21 cellular contexts compared by ENCODE assay signal in the genomic region with DNA sequence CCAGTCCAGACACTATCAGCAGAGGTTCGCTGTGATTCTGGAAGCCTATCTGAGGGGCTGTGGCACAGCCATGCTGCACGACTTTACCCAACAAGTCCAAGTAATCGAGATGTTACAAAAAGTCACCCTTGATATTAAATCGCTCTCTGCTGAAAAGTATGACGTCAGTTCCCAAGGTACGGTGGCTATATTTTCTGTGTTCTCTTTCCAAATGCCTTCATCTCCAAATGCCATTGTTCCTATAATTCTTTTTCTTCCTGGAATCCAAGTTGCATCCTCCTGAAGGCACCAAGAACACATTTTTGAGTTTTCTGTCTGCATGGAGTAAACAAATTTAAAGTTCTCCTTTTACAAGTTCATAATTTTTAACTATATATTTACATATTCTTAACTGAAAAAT. TPM values are rescaled to one million over a fixed set of nuclear protein-coding genes. Genes with fewer than 3 reads are reported as not detected.
A peak's percentile ranks its signal among the peaks of the same experiment; 100 is the strongest.
DNase-seq lines count a peak whose midpoint lies in the region; ATAC-seq and TF ChIP-seq lines count a peak whose summit lies in the region.
"Had no signal": no experiment of that assay in that cellular context is flagged by ENCODE, and none has a peak within 500 bp of the region (broad histone marks: within the 10 kb centered on the region; RNA-seq: fewer than 3 reads in every experiment).

No MANE protein-coding gene starts in this region.

- H3K9me2 ChIP-seq in GM23338 (ENCODE audit: insufficient read depth) = no peaks in the 10 kb centered on the region
- H3K9me2 ChIP-seq: SK-N-SH had no signal

- H2AFZ ChIP-seq in GM23338 = peak overlapping the region; percentile 56; the same call in 1 of the 2 replicates
- H2AFZ ChIP-seq: GM23248 had no signal

- H3K4me1 ChIP-seq in GM23338 (ENCODE audit: insufficient read depth) = no peaks in the 10 kb centered on the region
- H3K4me1 ChIP-seq in naive thymus-derived CD4-positive, alpha-beta T cell (ENCODE audit: control insufficient read depth in 2 of 2, insufficient read depth in 2 of 2, low read length in 2 of 2) = peaks cover 35 to 48% of the 10 kb centered on the region in 2 donors
- H3K4me1 ChIP-seq: body of pancreas, gastroesophageal sphincter had no signal

- intact Hi-C loops in CD4-positive, alpha-beta T cell (cut with DNase I, micrococcal nuclease) = loop anchor here in 1 of 2 experiments (10.0 kb wide), 1 partner anchor 872 kb away; a partner anchor contains a TSS
- intact Hi-C loops in naive thymus-derived CD4-positive, alpha-beta T cell (cut with micrococcal nuclease) = no loop called here

- TF ChIP-seq CTCF in CD4-positive, alpha-beta T cell (IDR thresholded peaks at IDR 0.05) = no peak
- TF ChIP-seq CTCF in GM23338 (conservative IDR thresholded peaks at IDR 0.05; ENCODE audit: low read depth in 2 of 2) (no peak), GM20000 (IDR thresholded peaks at IDR 0.05; ENCODE audit: extremely low read depth, missing control alignments) (no peak)

- H3K4me3 Mint-ChIP-seq in CD4-positive, alpha-beta T cell = peak overlapping the region; percentile 28
- no peak overlapping the region for H3K4me3 Mint-ChIP-seq in GM23338
- peak overlapping the region; percentile 65 for H3K4me3 Mint-ChIP-seq in activated T-helper 17 cell treated with anti-CD3 and anti-CD28 coated beads, Interleukin-2, amount 50 U/mL, for 72 hours
- peak overlapping the region in 8 of 10 donors; percentile 39 to 98 (median 55) for H3K4me3 Mint-ChIP-seq in naive thymus-derived CD4-positive, alpha-beta T cell
- H3K4me3 Mint-ChIP-seq: type B pancreatic cell had no signal

- no peaks in the 10 kb centered on the region for H3K27me3 ChIP-seq in CD4-positive, alpha-beta T cell (ENCODE audit: control insufficient read depth, insufficient read depth, low read length)
- H3K27me3 ChIP-seq in GM23338 (ENCODE audit: insufficient read depth) = no peaks in the 10 kb centered on the region
- H3K27me3 ChIP-seq in naive thymus-derived CD4-positive, alpha-beta T cell (ENCODE audit: control insufficient read depth in 2 of 2, insufficient read depth in 2 of 2, low read length in 2 of 2) = no peaks in the 10 kb centered on the region
- H3K27me3 ChIP-seq: body of pancreas, esophagus muscularis mucosa, gastroesophageal sphincter had no signal

- H3K4me3 ChIP-seq in GM23338 = no peak overlapping the region
- H3K4me3 ChIP-seq in naive thymus-derived CD4-positive, alpha-beta T cell (ENCODE audit: low read length) = no peak overlapping the region
- H3K4me3 ChIP-seq: body of pancreas, esophagus muscularis mucosa, gastroesophageal sphincter, GM23248, lower lobe of right lung had no signal

- CTCF ChIA-PET in CD4-positive, alpha-beta T cell (lab: Charles Lee) = no interaction called here
- CTCF ChIA-PET in naive thymus-derived CD4-positive, alpha-beta T cell (lab: Charles Lee) = no interaction called here

- H3K79me2 ChIP-seq in GM23338 (replicated peaks; ENCODE audit: insufficient read depth) = no peaks in the 10 kb centered on the region

- POLR2A ChIA-PET in CD4-positive, alpha-beta T cell (lab: Charles Lee) = no interaction called here
- POLR2A ChIA-PET in naive thymus-derived CD4-positive, alpha-beta T cell (lab: Charles Lee) = no interaction called here

- H3K36me3 ChIP-seq in GM23338 (ENCODE audit: insufficient read depth) = no peaks in the 10 kb centered on the region
- peaks cover 4 to 53% (median 22%) of the 10 kb centered on the region in 3 experiments for H3K36me3 ChIP-seq in naive thymus-derived CD4-positive, alpha-beta T cell (ENCODE audit: control insufficient read depth in 2 of 3, insufficient read depth in 3 of 3, low read length in 3 of 3)
- H3K36me3 ChIP-seq: gastroesophageal sphincter had no signal

- H3K4me2 ChIP-seq in GM23338 = no peak overlapping the region
- H3K4me2 ChIP-seq: SK-N-SH had no signal

- no peak for ATAC-seq in CD4-positive, alpha-beta T cell (ENCODE audit: poor library complexity)
- ATAC-seq in GM23338 (no peak), HG03565 (IDR thresholded peaks at IDR 0.05; ENCODE audit: unreplicated experiment) (no peak)
- no peak for ATAC-seq in activated T-helper 17 cell treated with anti-CD3 and anti-CD28 coated beads, Interleukin-2, amount 50 U/mL, for 72 hours (replicated peaks)
- no peak for ATAC-seq in naive thymus-derived CD4-positive, alpha-beta T cell
- ATAC-seq: body of pancreas, gastroesophageal sphincter had no signal

- H3K27ac ChIP-seq in CD4-positive, alpha-beta T cell (ENCODE audit: low read depth, low read length) = no peak overlapping the region
- H3K27ac ChIP-seq in GM23338 (ENCODE audit: low read depth) = no peak overlapping the region
- H3K27ac ChIP-seq in naive thymus-derived CD4-positive, alpha-beta T cell (ENCODE audit: low read depth, low read length) = no peak overlapping the region
- H3K27ac ChIP-seq: body of pancreas, esophagus muscularis mucosa, gastroesophageal sphincter, GM23248, lower lobe of right lung had no signal

- H3K4me1 Mint-ChIP-seq in CD4-positive, alpha-beta T cell (ENCODE audit: low read depth) = peaks cover 77% of the 10 kb centered on the region
- H3K4me1 Mint-ChIP-seq in GM23338 = no peaks in the 10 kb centered on the region
- H3K4me1 Mint-ChIP-seq in activated T-helper 17 cell treated with anti-CD3 and anti-CD28 coated beads, Interleukin-2, amount 50 U/mL, for 72 hours = peaks cover 36% of the 10 kb centered on the region
- peaks cover 48 to 86% (median 76%) of the 10 kb centered on the region in 7 donors for H3K4me1 Mint-ChIP-seq in naive thymus-derived CD4-positive, alpha-beta T cell

- peak overlapping the region; percentile 63 for H3K27ac Mint-ChIP-seq in CD4-positive, alpha-beta T cell
- no peak overlapping the region for H3K27ac Mint-ChIP-seq in GM23338
- H3K27ac Mint-ChIP-seq in activated T-helper 17 cell treated with anti-CD3 and anti-CD28 coated beads, Interleukin-2, amount 50 U/mL, for 72 hours = peak overlapping the region; percentile 85
- peak overlapping the region in 4 of 9 donors; percentile 8 to 67 (median 62) for H3K27ac Mint-ChIP-seq in naive thymus-derived CD4-positive, alpha-beta T cell
- H3K27ac Mint-ChIP-seq: type B pancreatic cell had no signal

- H4K20me1 ChIP-seq in GM23338 (replicated peaks; ENCODE audit: insufficient read depth) = no peaks in the 10 kb centered on the region

- no peaks in the 10 kb centered on the region for H3K27me3 Mint-ChIP-seq in CD4-positive, alpha-beta T cell
- peaks cover 3% of the 10 kb centered on the region for H3K27me3 Mint-ChIP-seq in GM23338 (ENCODE audit: insufficient read depth, low read depth, poor library complexity)
- H3K27me3 Mint-ChIP-seq in activated T-helper 17 cell treated with anti-CD3 and anti-CD28 coated beads, Interleukin-2, amount 50 U/mL, for 72 hours = no peaks in the 10 kb centered on the region
- no peaks in the 10 kb centered on the region for H3K27me3 Mint-ChIP-seq in naive thymus-derived CD4-positive, alpha-beta T cell
- H3K27me3 Mint-ChIP-seq: activated CD4-positive, alpha-beta memory T cell treated with anti-CD3 and anti-CD28 coated beads for 36 hours had no signal

- H3K9me3 Mint-ChIP-seq in CD4-positive, alpha-beta T cell = no peaks in the 10 kb centered on the region
- peaks cover 7% of the 10 kb centered on the region; the same call in 2 of the 3 replicates for H3K9me3 Mint-ChIP-seq in GM23338
- no peaks in the 10 kb centered on the region for H3K9me3 Mint-ChIP-seq in activated T-helper 17 cell treated with anti-CD3 and anti-CD28 coated beads, Interleukin-2, amount 50 U/mL, for 72 hours
- H3K9me3 Mint-ChIP-seq in naive thymus-derived CD4-positive, alpha-beta T cell = peaks cover 0 to 4% (median 0%) of the 10 kb centered on the region in 11 donors

- DNase-seq in CD4-positive, alpha-beta T cell = no peak
- DNase-seq in GM23338 (ENCODE audit: low spot score) (no peak), NCI-H1417 treated with DMSO at 0.1 percent for 48 hours (lab: John Stamatoyannopoulos, UW) (no peak), NCI-H1092 (lab: John Stamatoyannopoulos, UW) (no peak), GM20000 (ENCODE audit: low spot score) (no peak)
- no peak for DNase-seq in naive thymus-derived CD4-positive, alpha-beta T cell
- DNase-seq: activated CD4-positive, alpha-beta memory T cell treated with anti-CD3 and anti-CD28 coated beads for 36 hours; body of pancreas; effector memory CD4-positive, alpha-beta T cell; GM23248; lower lobe of right lung; NCI-H2171; nucleus accumbens; SK-N-SH; stimulated activated CD4-positive, alpha-beta T cell treated with anti-CD3 and anti-CD28 coated beads, Interleukin-4, amount 100 ng/mL, for 1 hour had no signal

- H3K36me3 Mint-ChIP-seq in CD4-positive, alpha-beta T cell (ENCODE audit: low read depth) = peaks cover 98% of the 10 kb centered on the region
- peaks cover 4% of the 10 kb centered on the region; the same call in 1 of the 3 replicates for H3K36me3 Mint-ChIP-seq in GM23338 (ENCODE audit: low read depth)
- H3K36me3 Mint-ChIP-seq in activated T-helper 17 cell treated with anti-CD3 and anti-CD28 coated beads, Interleukin-2, amount 50 U/mL, for 72 hours (ENCODE audit: low read depth) = peaks cover 94% of the 10 kb centered on the region
- peaks cover 28 to 82% (median 67%) of the 10 kb centered on the region in 5 donors for H3K36me3 Mint-ChIP-seq in naive thymus-derived CD4-positive, alpha-beta T cell

- H3K9me3 ChIP-seq in CD4-positive, alpha-beta T cell (ENCODE audit: control insufficient read depth, low read length) = no peaks in the 10 kb centered on the region
- H3K9me3 ChIP-seq in naive thymus-derived CD4-positive, alpha-beta T cell (ENCODE audit: control insufficient read depth in 2 of 3, low read length in 3 of 3) = no peaks in the 10 kb centered on the region
- H3K9me3 ChIP-seq: body of pancreas, esophagus muscularis mucosa, lower lobe of right lung, SK-N-SH had no signal

- H3F3A ChIP-seq in GM23338 (replicated peaks; ENCODE audit: low read depth) = no peaks in the 10 kb centered on the region

RNA-seq across cellular contexts. Expression of a gene that starts 7.7 kb away (rescaled TPM):
- 10 to 100 TPM; 20.8 to 21.2 TPM for total RNA-seq in CD4-positive, alpha-beta T cell
- not detected in 2 replicates for total RNA-seq in GM23338 (2014; rRNA removed; shearing (Covaris generic))
- polyA plus RNA-seq in GM23338 (2016; fragmentation: Nextera tagmentation; extraction: Ambion mirVana) = not detected in 2 replicates
- 10 to 100 TPM; 21.6 to 25.7 TPM for total RNA-seq in activated T-helper 17 cell treated with anti-CD3 and anti-CD28 coated beads, Interleukin-2, amount 50 U/mL, for 72 hours
- total RNA-seq in naive thymus-derived CD4-positive, alpha-beta T cell = 10 to 100 TPM; 25.1 to 54.9 (median 30.6) TPM
- polyA plus RNA-seq in naive thymus-derived CD4-positive, alpha-beta T cell = 10 to 100 TPM; 15.3 to 21.7 TPM
- total RNA-seq: GM23248 had no signal
- polyA plus RNA-seq: GM23248, keratinocyte, SK-N-SH had no signal

Comparison
In these comparisons a context has a peak if more than half of its experiments do, and no peak if none do; other contexts are left out.
1. RNA of a gene that starts 7.7 kb away (total RNA-seq): 25.1 to 54.9 TPM in naive thymus-derived CD4-positive, alpha-beta T cell, 21.6 to 25.7 TPM in activated T-helper 17 cell treated with anti-CD3 and anti-CD28 coated beads, Interleukin-2, amount 50 U/mL, for 72 hours and 20.8 to 21.2 TPM in CD4-positive, alpha-beta T cell; not detected in GM23338; every median in the first group is over 10 times any median in the second.